Comparison of ENCODE assay signal across 31 cellular contexts in genomic region chr3:20573175-20573574, GRCh38.
DNase-seq lines count a peak whose midpoint lies in the region; ATAC-seq and TF ChIP-seq lines count a peak whose summit lies in the region.
"Had no signal": no experiment of that assay in that cellular context is flagged by ENCODE, and none has a peak within 500 bp of the region (broad histone marks: within the 10 kb centered on the region; RNA-seq: fewer than 3 reads in every experiment).

No MANE protein-coding gene starts in this region.

- DNase-seq in IMR-90: peak; percentile 83
- DNase-seq in astrocyte of the hippocampus (ENCODE audit: low read depth, low spot score): peak; percentile 53
- DNase-seq in iris pigment epithelial cell (ENCODE audit: low read depth): peak; percentile 55
- no peak for DNase-seq in natural killer cell treated with Interleukin-12 subunit alpha and Interleukin-12 subunit beta and Interleukin-15 and Interleukin-18, amount 100 ng/mL, for 72 hours (ENCODE audit: low spot score)
- DNase-seq in spleen: no peak
- DNase-seq: 8988T; activated CD4-positive, alpha-beta memory T cell treated with anti-CD3 and anti-CD28 coated beads, Interleukin-2, amount 10 ng/mL, durations not matched to agents 7 days and 5 days; activated CD4-positive, alpha-beta T cell treated with anti-CD3 and anti-CD28 coated beads for 1 hour; CD8-positive, alpha-beta T cell; DMS 273 treated with DMSO at 0.1 percent for 48 hours; effector CD4-positive, alpha-beta T cell; foreskin keratinocyte; heart right ventricle; MG63; NCI-H2029; NCI-H526; Peyer's patch; right lobe of liver; SJCRH30; stimulated activated CD4-positive, alpha-beta T cell treated with anti-CD3 and anti-CD28 coated beads, Interleukin-15, amount 100 ng/mL, for 24 hours; stimulated activated naive CD4-positive, alpha-beta T cell; testis had no signal

- H3K4me1 Mint-ChIP-seq in natural killer cell treated with Interleukin-12 subunit alpha and Interleukin-12 subunit beta and Interleukin-15 and Interleukin-18, amount 100 ng/mL, for 72 hours (ENCODE audit: low read depth in 2 of 2): no peaks in the 10 kb centered on the region
- H3K4me1 Mint-ChIP-seq: activated CD4-positive, alpha-beta memory T cell treated with anti-CD3 and anti-CD28 coated beads, Interleukin-2, amount 10 ng/mL, durations not matched to agents 7 days and 5 days; activated T-helper 17 cell treated with anti-CD3 and anti-CD28 coated beads, Interleukin-2, amount 50 U/mL, for 72 hours; B cell; neural crest cell had no signal

- no peak overlapping the region for H3K56ac ChIP-seq in IMR-90 (ENCODE audit: extremely low read depth, insufficient read depth, low read length)

- no peak overlapping the region for H3K23ac ChIP-seq in IMR-90 (ENCODE audit: low read depth, low read length)

- H4K91ac ChIP-seq in IMR-90 (ENCODE audit: insufficient read depth, low read depth, low read length): no peak overlapping the region

- TF ChIP-seq CTCF in IMR-90 (conservative IDR thresholded peaks at IDR 0.05; ENCODE audit: low read depth, low read length) (no peak), spleen (IDR thresholded peaks at IDR 0.05 in 8 of 11, conservative IDR thresholded peaks at IDR 0.05 in 3 of 11) (no peak)

- H3K9me1 ChIP-seq in IMR-90 (ENCODE audit: insufficient read depth, low read length): no peaks in the 10 kb centered on the region

- H2AK9ac ChIP-seq in IMR-90 (replicated peaks; ENCODE audit: low read depth, low read length, poor library complexity): no peak overlapping the region

- H2AFZ ChIP-seq in ACC112 (ENCODE audit: low read length, unreplicated experiment) (no peak overlapping the region), IMR-90 (replicated peaks; ENCODE audit: low read length, poor library complexity) (no peak overlapping the region)

- peaks cover 28% of the 10 kb centered on the region for H3K9me3 Mint-ChIP-seq in natural killer cell treated with Interleukin-12 subunit alpha and Interleukin-12 subunit beta and Interleukin-15 and Interleukin-18, amount 100 ng/mL, for 72 hours
- H3K9me3 Mint-ChIP-seq: neural crest cell had no signal

- H3K36me3 ChIP-seq in ACC112 (ENCODE audit: insufficient read depth, low read length) (no peaks in the 10 kb centered on the region), IMR-90 (ENCODE audit: control insufficient read depth, insufficient read depth, low read length) (no peaks in the 10 kb centered on the region), spleen (no peaks in the 10 kb centered on the region)
- H3K36me3 ChIP-seq: heart right ventricle, MG63, Peyer's patch, right lobe of liver, SJCRH30 had no signal

- dilution Hi-C loops in IMR-90 (cut with HindIII; ENCODE audit: low sequenced_read_pairs, unreplicated experiment): no loop called here

- POLR2A ChIA-PET in IMR-90 (lab: Charles Lee; ENCODE audit: unreplicated experiment): no interaction called here

- H3K9me3 ChIP-seq in IMR-90 (ENCODE audit: control insufficient read depth, insufficient read depth, low read length): no peaks in the 10 kb centered on the region
- H3K9me3 ChIP-seq in spleen: peaks cover 0 to 12% (median 0%) of the 10 kb centered on the region in 8 donors
- H3K9me3 ChIP-seq: MG63, Peyer's patch, right lobe of liver, SJCRH30, testis had no signal

- H2AK5ac ChIP-seq in IMR-90 (ENCODE audit: low read depth, low read length): no peak overlapping the region

- H3K27me3 Mint-ChIP-seq in natural killer cell treated with Interleukin-12 subunit alpha and Interleukin-12 subunit beta and Interleukin-15 and Interleukin-18, amount 100 ng/mL, for 72 hours: no peaks in the 10 kb centered on the region
- H3K27me3 Mint-ChIP-seq: activated CD4-positive, alpha-beta memory T cell treated with anti-CD3 and anti-CD28 coated beads, Interleukin-2, amount 10 ng/mL, durations not matched to agents 7 days and 5 days; activated naive CD8-positive, alpha-beta T cell; activated T-helper 17 cell treated with anti-CD3 and anti-CD28 coated beads, Interleukin-2, amount 50 U/mL, for 72 hours; B cell had no signal

- no peaks in the 10 kb centered on the region for H4K20me1 ChIP-seq in IMR-90 (ENCODE audit: insufficient read depth, low read length)

- H3K4me2 ChIP-seq in IMR-90 (ENCODE audit: low read depth, low read length): no peak overlapping the region

- H2BK15ac ChIP-seq in IMR-90 (ENCODE audit: low read depth, low read length): no peak overlapping the region

- no TSS peak for BruUV-seq in IMR-90 (replicated peaks; lab: Mats Ljungman, UMichigan)

- CTCF ChIA-PET in IMR-90 (lab: Yijun Ruan, JAX): no interaction called here

- H3K27ac Mint-ChIP-seq in natural killer cell treated with Interleukin-12 subunit alpha and Interleukin-12 subunit beta and Interleukin-15 and Interleukin-18, amount 100 ng/mL, for 72 hours: no peak overlapping the region
- H3K27ac Mint-ChIP-seq: activated CD4-positive, alpha-beta memory T cell treated with anti-CD3 and anti-CD28 coated beads, Interleukin-2, amount 10 ng/mL, durations not matched to agents 7 days and 5 days; activated naive CD8-positive, alpha-beta T cell; activated T-helper 17 cell treated with anti-CD3 and anti-CD28 coated beads, Interleukin-2, amount 50 U/mL, for 72 hours; B cell; CD8-positive, alpha-beta T cell had no signal

- no peaks in the 10 kb centered on the region for H3K79me1 ChIP-seq in IMR-90 (ENCODE audit: low read depth in 1 of 2, low read length in 2 of 2)

- H3K4me3 ChIP-seq in ACC112 (ENCODE audit: low read depth, low read length) (no peak overlapping the region), IMR-90 (ENCODE audit: insufficient read depth, low read depth, low read length) (no peak overlapping the region), spleen (no peak overlapping the region)
- H3K4me3 ChIP-seq: heart right ventricle, K562, MG63, Peyer's patch, right lobe of liver, SJCRH30, testis had no signal

- no peaks in the 10 kb centered on the region for H3K27me3 ChIP-seq in ACC112 (ENCODE audit: insufficient read depth, low read length)
- H3K27me3 ChIP-seq in IMR-90 (ENCODE audit: control insufficient read depth, insufficient read depth, low read length): no peaks in the 10 kb centered on the region
- H3K27me3 ChIP-seq in spleen (replicated peaks in 1 of 7): no peaks in the 10 kb centered on the region
- H3K27me3 ChIP-seq: foreskin keratinocyte, heart right ventricle, MG63, Peyer's patch, right lobe of liver, SJCRH30, testis had no signal

- 17% methylated on average over 1 of the region's 3 CpGs; no CpG with 5 or more reads in 1 of the 2 experiments for WGBS in IMR-90 (ENCODE audit: extremely low coverage in 2 of 2, insufficient read length in 1 of 2), 2 experiments
- 77 to 84% (median 81%) methylated on average over 3 of the region's 3 CpGs for WGBS in spleen, 5 donors

- no peak overlapping the region for H3K9ac ChIP-seq in IMR-90 (ENCODE audit: low read depth, low read length)

- H3K36me3 Mint-ChIP-seq in natural killer cell treated with Interleukin-12 subunit alpha and Interleukin-12 subunit beta and Interleukin-15 and Interleukin-18, amount 100 ng/mL, for 72 hours: no peaks in the 10 kb centered on the region
- H3K36me3 Mint-ChIP-seq: CD8-positive, alpha-beta T cell had no signal

- no peak overlapping the region for H3K18ac ChIP-seq in IMR-90 (ENCODE audit: low read depth, low read length)

- TF ChIP-seq POLR2A in IMR-90 (IDR thresholded peaks at IDR 0.05; ENCODE audit: low read depth, low read length): no peak
- no peak for TF ChIP-seq POLR2A in spleen (IDR thresholded peaks at IDR 0.05)

- in situ Hi-C loops in IMR-90 (cut with MboI; ENCODE audit: low sequenced_read_pairs): no loop called here

- H3K14ac ChIP-seq in IMR-90 (replicated peaks; ENCODE audit: low read depth, low read length): 0 out of 2 replicates have a peak overlapping the region, but pooled peaks have one; percentile 34

- TF ChIP-seq RAD21 in IMR-90 (IDR thresholded peaks at IDR 0.05; ENCODE audit: low read length): no peak

- H4K8ac ChIP-seq in IMR-90 (ENCODE audit: low read depth in 2 of 2, low read length in 2 of 2): peak overlapping the region in 1 of 2 experiments; percentile 18; a peak in 1 of 4 replicates

- H3K4me1 ChIP-seq in ACC112 (ENCODE audit: control insufficient read depth, insufficient read depth, low read length, unreplicated experiment): peaks cover 32% of the 10 kb centered on the region
- peaks cover 3% of the 10 kb centered on the region; the same call in 1 of the 2 replicates for H3K4me1 ChIP-seq in IMR-90 (ENCODE audit: control insufficient read depth, insufficient read depth, low read length)
- no peaks in the 10 kb centered on the region for H3K4me1 ChIP-seq in spleen
- H3K4me1 ChIP-seq: foreskin keratinocyte, Peyer's patch, right lobe of liver, SJCRH30, testis had no signal

- no peak overlapping the region for H3K4ac ChIP-seq in IMR-90 (ENCODE audit: low read depth, low read length)

- peak overlapping the region; percentile 61; the same call in 1 of the 2 replicates for H2BK120ac ChIP-seq in IMR-90 (ENCODE audit: low read depth, low read length)

- no peak overlapping the region for H3K4me3 Mint-ChIP-seq in natural killer cell treated with Interleukin-12 subunit alpha and Interleukin-12 subunit beta and Interleukin-15 and Interleukin-18, amount 100 ng/mL, for 72 hours
- H3K4me3 Mint-ChIP-seq: activated CD4-positive, alpha-beta memory T cell treated with anti-CD3 and anti-CD28 coated beads, Interleukin-2, amount 10 ng/mL, durations not matched to agents 7 days and 5 days; activated naive CD8-positive, alpha-beta T cell; activated T-helper 17 cell treated with anti-CD3 and anti-CD28 coated beads, Interleukin-2, amount 50 U/mL, for 72 hours; B cell; CD8-positive, alpha-beta T cell; neural crest cell had no signal

- H3K27ac ChIP-seq in ACC112 (ENCODE audit: low read depth, low read length) (peak overlapping the region; percentile 83; the same call in 1 of the 2 replicates), IMR-90 (ENCODE audit: insufficient read depth, low read length) (no peak overlapping the region), spleen (no peak overlapping the region)
- H3K27ac ChIP-seq: epithelial cell of prostate, foreskin keratinocyte, heart right ventricle, Peyer's patch, right lobe of liver, SJCRH30, testis had no signal

- intact Hi-C loops in IMR-90 (cut with micrococcal nuclease) (no loop called here), spleen (cut with DNase I; ENCODE audit: low total_unique reads) (no loop called here)

- ATAC-seq in IMR-90 (ENCODE audit: low read depth) (no peak), GM21447 (IDR thresholded peaks at IDR 0.05; ENCODE audit: unreplicated experiment) (no peak), GM19035 (IDR thresholded peaks at IDR 0.05; ENCODE audit: unreplicated experiment) (no peak)
- ATAC-seq in natural killer cell treated with Interleukin-12 subunit alpha and Interleukin-12 subunit beta and Interleukin-15 and Interleukin-18, amount 100 ng/mL, for 72 hours: no peak
- ATAC-seq: activated T-helper 17 cell treated with anti-CD3 and anti-CD28 coated beads, Interleukin-2, amount 50 U/mL, for 72 hours; CD8-positive, alpha-beta T cell; foreskin keratinocyte; heart right ventricle; K562; right lobe of liver had no signal

- no peaks in the 10 kb centered on the region for H3K79me2 ChIP-seq in ACC112 (ENCODE audit: control insufficient read depth, insufficient read depth, low read length, unreplicated experiment)

- H4K5ac ChIP-seq in IMR-90 (ENCODE audit: low read depth, low read length): no peak overlapping the region

- H2BK20ac ChIP-seq in IMR-90 (ENCODE audit: low read depth, low read length): peak overlapping the region; percentile 55

- H2BK5ac ChIP-seq in IMR-90 (ENCODE audit: low read depth, low read length, poor library complexity, severe bottlenecking): no peak overlapping the region

Comparison
In these comparisons a context has a peak if more than half of its experiments do, and no peak if none do; other contexts are left out.
1. DNase-seq: peak in IMR-90 (single experiment), astrocyte of the hippocampus (single experiment) and iris pigment epithelial cell (single experiment); none in natural killer cell treated with Interleukin-12 subunit alpha and Interleukin-12 subunit beta and Interleukin-15 and Interleukin-18, amount 100 ng/mL, for 72 hours (single experiment) and spleen (single experiment).